Comparison of ENCODE assay signal across 40 cellular contexts in the genomic region with DNA sequence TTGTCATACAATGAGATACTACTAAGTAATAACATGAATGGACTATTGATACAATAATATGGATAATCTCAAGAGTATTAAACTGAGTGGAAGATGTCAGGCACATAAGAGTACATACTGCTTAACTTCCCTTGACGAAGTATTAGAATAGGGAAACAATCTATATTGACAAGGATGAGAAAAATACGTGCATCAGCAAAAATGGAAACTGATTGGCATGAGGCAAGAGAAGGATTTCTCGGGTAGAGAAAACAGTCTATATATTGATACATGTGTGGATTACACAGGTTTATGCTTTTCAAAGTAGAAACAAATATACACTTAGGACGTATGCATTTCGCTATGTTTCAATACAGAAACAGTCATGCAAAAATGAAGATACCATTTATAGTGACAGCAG. TPM values are rescaled to one million over a fixed set of nuclear protein-coding genes. Genes with fewer than 3 reads are reported as not detected.
"Had no signal": no experiment of that assay in that cellular context is flagged by ENCODE, and none has a peak within 500 bp of the region (broad histone marks: within the 10 kb centered on the region; RNA-seq: fewer than 3 reads in every experiment).

No MANE protein-coding gene starts in this region.

- DNase-seq: activated effector memory CD4-positive, alpha-beta T cell treated with anti-CD3 and anti-CD28 coated beads, Interleukin-2, amount 50 U/mL, for 16 hours; activated effector memory CD4-positive, alpha-beta T cell treated with Interleukin-2 at 50 U/mL for 16 hours; activated gamma-delta T cell; activated gamma-delta T cell treated with Interleukin-2 at 50 U/mL for 16 hours; activated naive CD4-positive, alpha-beta T cell; activated naive CD4-positive, alpha-beta T cell treated with anti-CD3 and anti-CD28 coated beads for 36 hours; activated naive CD4-positive, alpha-beta T cell treated with anti-CD3 and anti-CD28 coated beads, Interleukin-2, amount 10 ng/mL, durations not matched to agents 7 days and 5 days; activated naive CD4-positive, alpha-beta T cell treated with anti-CD3 and anti-CD28 coated beads, Interleukin-2, amount 50 U/mL, for 16 hours; activated naive CD4-positive, alpha-beta T cell treated with Interleukin-2 at 50 U/mL for 16 hours; activated naive CD8-positive, alpha-beta T cell treated with anti-CD3 and anti-CD28 coated beads for 36 hours; activated naive CD8-positive, alpha-beta T cell treated with anti-CD3 and anti-CD28 coated beads, Interleukin-2, amount 10 ng/mL, durations not matched to agents 7 days and 5 days; activated naive CD8-positive, alpha-beta T cell treated with anti-CD3 and anti-CD28 coated beads, Interleukin-2, amount 50 U/mL, for 24 hours; activated T-cell treated with anti-CD3 and anti-CD28 coated beads, Interleukin-2, amount 50 U/mL, for 24 hours; activated T-cell treated with anti-CD3 and anti-CD28 coated beads, Interleukin-2, amount 50 U/mL, for 4 hours; activated T-cell treated with anti-CD3 and anti-CD28 coated beads, Interleukin-2, amount 50 U/mL, for 48 hours; activated T-cell treated with anti-CD3 and anti-CD28 coated beads, Interleukin-2, amount 50 U/mL, for 72 hours; adrenal gland; amniotic stem cell; amygdala; anterior cingulate cortex; aorta; body of pancreas; brain microvascular endothelial cell; caudate nucleus; central memory CD4-positive, alpha-beta T cell; cerebellar nuclear complex had no signal

- H3K27ac ChIP-seq: adrenal gland, ascending aorta, body of pancreas, brain microvascular endothelial cell, breast epithelium, cardiac muscle cell had no signal

- H3K27me3 ChIP-seq: adrenal gland, ascending aorta, body of pancreas, brain microvascular endothelial cell, breast epithelium, cardiac muscle cell had no signal

- FAIRE-seq: astrocyte, bronchial epithelial cell, colon had no signal

- H3K9me3 ChIP-seq: adrenal gland, ascending aorta, body of pancreas, breast epithelium had no signal

- H3K4me1 ChIP-seq: adrenal gland, ascending aorta, body of pancreas, breast epithelium had no signal

- ATAC-seq: activated naive CD4-positive, alpha-beta T cell treated with anti-CD3 and anti-CD28 coated beads, Interleukin-2, amount 50 U/mL, for 72 hours; activated naive CD8-positive, alpha-beta T cell treated with anti-CD3 and anti-CD28 coated beads, Interleukin-2, amount 50 U/mL, for 24 hours; activated T-cell treated with anti-CD3 and anti-CD28 coated beads, Interleukin-2, amount 50 U/mL, for 4 hours; activated T-cell treated with anti-CD3 and anti-CD28 coated beads, Interleukin-2, amount 50 U/mL, for 72 hours; activated T-helper 17 cell treated with anti-CD3 and anti-CD28 coated beads, Interleukin-2, amount 50 U/mL, for 72 hours; body of pancreas had no signal

- H3K4me3 ChIP-seq: adrenal gland, ascending aorta, body of pancreas, breast epithelium, cardiac muscle cell had no signal

- H3K36me3 ChIP-seq: adrenal gland, ascending aorta, brain microvascular endothelial cell, breast epithelium, cardiac muscle cell had no signal

RNA-seq across cellular contexts. Expression of gene PRR20E, which starts 57.4 kb away (rescaled TPM):
- total RNA-seq: activated naive CD4-positive, alpha-beta T cell treated with anti-CD3 and anti-CD28 coated beads for 36 hours; activated naive CD4-positive, alpha-beta T cell treated with anti-CD3 and anti-CD28 coated beads, Interleukin-2, amount 50 U/mL, for 72 hours; activated naive CD8-positive, alpha-beta T cell treated with anti-CD3 and anti-CD28 coated beads for 36 hours; activated naive CD8-positive, alpha-beta T cell treated with anti-CD3 and anti-CD28 coated beads, Interleukin-2, amount 10 ng/mL, durations not matched to agents 7 days and 5 days; activated T-cell treated with anti-CD3 and anti-CD28 coated beads, Interleukin-2, amount 50 U/mL, for 4 hours; activated T-cell treated with anti-CD3 and anti-CD28 coated beads, Interleukin-2, amount 50 U/mL, for 72 hours; activated T-helper 1 cell treated with anti-CD3 and anti-CD28 coated beads, Interleukin-12 subunit alpha, Interleukin-12 subunit beta, Interleukin-2, Interleukin-4 antibody, amounts not matched to agents 30 ng/mL and 10 ng/mL and 1 ng/mL, durations not matched to agents 14 hours and 24 hours and 36 hours; activated T-helper 17 cell treated with anti-CD3 and anti-CD28 coated beads, Interleukin-2, amount 50 U/mL, for 72 hours; activated T-helper 2 cell treated with anti-CD3 and anti-CD28 coated beads, Interferon-gamma antibody, Interleukin-2, Interleukin-4, amounts not matched to agents 10 μg/mL and 5 μg/mL and 100 μg/mL, durations not matched to agents 14 hours and 24 hours and 36 hours; adrenal gland; aorta; ascending aorta; astrocyte; body of pancreas; breast epithelium; bronchial epithelial cell; cardiac muscle cell; cardiac septum; cerebellum; chondrocyte had no signal
- polyA plus RNA-seq: adipose tissue, adrenal gland, aorta, cardiac muscle cell had no signal
